Comparison of ENCODE assay signal across 1 cellular context in the genomic region with DNA sequence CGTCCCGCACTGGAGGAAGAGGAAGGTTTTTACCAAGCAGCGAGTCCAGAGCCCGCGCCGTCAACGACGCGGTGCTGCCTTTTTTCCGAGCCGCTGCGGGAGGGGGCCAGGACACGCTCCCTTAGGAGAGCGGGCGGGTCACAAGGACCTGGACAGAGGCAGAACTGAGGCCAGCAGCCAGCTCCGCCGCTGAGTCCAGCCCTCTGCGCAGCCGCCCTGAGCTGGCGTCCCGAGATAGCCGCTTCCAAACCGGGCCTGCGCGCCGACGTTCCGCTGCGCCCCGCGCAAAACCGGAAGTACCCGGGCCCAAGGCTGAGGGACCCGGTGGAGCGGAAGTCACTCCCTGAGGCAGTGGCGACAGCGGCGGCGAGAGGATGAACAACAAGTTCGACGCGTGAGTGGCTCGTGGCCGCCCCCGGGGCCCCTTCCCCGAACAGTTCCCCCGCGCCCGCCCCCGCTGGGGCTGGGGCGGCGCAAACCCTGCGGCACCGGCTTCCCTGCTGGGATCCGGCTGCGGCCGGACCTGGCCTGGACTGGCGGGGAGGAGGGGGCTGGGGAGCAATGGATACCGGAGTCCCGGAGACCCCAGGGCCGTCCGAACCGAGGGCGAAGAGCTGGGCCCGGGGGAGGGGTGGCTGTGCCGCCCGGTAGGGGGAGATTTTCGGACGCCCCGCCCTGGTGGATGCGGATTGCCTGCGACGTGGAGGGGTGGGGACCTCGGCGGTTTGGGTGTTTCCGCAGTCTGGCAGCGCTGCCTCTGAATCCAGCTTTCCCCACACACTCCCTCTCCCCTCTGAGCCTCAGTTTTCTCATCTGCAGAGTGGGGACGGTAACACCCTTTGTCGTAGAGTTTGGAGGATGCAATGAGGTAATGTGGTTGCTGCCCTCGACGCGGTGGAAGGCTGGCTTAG.
TF ChIP-seq lines count a peak whose summit lies in the region.

A gene with protein sequence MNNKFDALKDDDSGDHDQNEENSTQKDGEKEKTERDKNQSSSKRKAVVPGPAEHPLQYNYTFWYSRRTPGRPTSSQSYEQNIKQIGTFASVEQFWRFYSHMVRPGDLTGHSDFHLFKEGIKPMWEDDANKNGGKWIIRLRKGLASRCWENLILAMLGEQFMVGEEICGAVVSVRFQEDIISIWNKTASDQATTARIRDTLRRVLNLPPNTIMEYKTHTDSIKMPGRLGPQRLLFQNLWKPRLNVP (plus strand): TSS at position 339 of the 911 bp plus-strand sequence. CDS start 36 bp downstream, at position 375.
A gene (minus strand): TSS at position 207 of the 911 bp plus-strand sequence. CDS start 675 bp downstream, outside the sequence.

TF ChIP-seq in HepG2, 621 proteins besides CTCF, POLR2A, EP300 and RAD21 (continued from another document and continues in another):
- TF ChIP-seq, protein P1, sequence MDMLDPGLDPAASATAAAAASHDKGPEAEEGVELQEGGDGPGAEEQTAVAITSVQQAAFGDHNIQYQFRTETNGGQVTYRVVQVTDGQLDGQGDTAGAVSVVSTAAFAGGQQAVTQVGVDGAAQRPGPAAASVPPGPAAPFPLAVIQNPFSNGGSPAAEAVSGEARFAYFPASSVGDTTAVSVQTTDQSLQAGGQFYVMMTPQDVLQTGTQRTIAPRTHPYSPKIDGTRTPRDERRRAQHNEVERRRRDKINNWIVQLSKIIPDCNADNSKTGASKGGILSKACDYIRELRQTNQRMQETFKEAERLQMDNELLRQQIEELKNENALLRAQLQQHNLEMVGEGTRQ (IDR thresholded peaks at IDR 0.05; ENCODE audit: low read depth, low read length), result no peak
- TF ChIP-seq, protein P1 (CRISPR knock-in tag; IDR thresholded peaks at IDR 0.05; ENCODE audit: borderline replicate concordance), result peak; percentile 79
- TF ChIP-seq MXD4 (CRISPR knock-in tag; IDR thresholded peaks at IDR 0.05) (peak; percentile 97), ZNF773 (CRISPR knock-in tag; IDR thresholded peaks at IDR 0.05; ENCODE audit: borderline replicate concordance) (peak; percentile 98; the same call in 1 of the 2 replicates), TCF7 (IDR thresholded peaks at IDR 0.05; ENCODE audit: low read depth) (no peak), FOXM1 (CRISPR knock-in tag; IDR thresholded peaks at IDR 0.05) (peak; percentile 86), YEATS4 (CRISPR knock-in tag; IDR thresholded peaks at IDR 0.05; ENCODE audit: borderline replicate concordance) (peak; percentile 99), ZNF124 (CRISPR knock-in tag; IDR thresholded peaks at IDR 0.05) (peak; percentile 96; the same call in 1 of the 2 replicates), ZNF605 (CRISPR knock-in tag; IDR thresholded peaks at IDR 0.05) (peak; percentile 100), MED8 (CRISPR knock-in tag; IDR thresholded peaks at IDR 0.05; ENCODE audit: insufficient replicate concordance) (peak; percentile 96), POGZ (CRISPR knock-in tag; IDR thresholded peaks at IDR 0.05) (peak; percentile 99), ZNF264 (CRISPR knock-in tag; IDR thresholded peaks at IDR 0.05) (peak; percentile 98), ZNF83 (CRISPR knock-in tag; IDR thresholded peaks at IDR 0.05; ENCODE audit: borderline replicate concordance) (peak; percentile 95), SYNCRIP (IDR thresholded peaks at IDR 0.05; ENCODE audit: insufficient read depth, low read depth, low read length) (no peak), ATM (IDR thresholded peaks at IDR 0.05; ENCODE audit: borderline replicate concordance) (no peak), ZNF484 (CRISPR knock-in tag; IDR thresholded peaks at IDR 0.05; ENCODE audit: borderline replicate concordance, low read depth) (peak; percentile 86), PAX8 (CRISPR knock-in tag; IDR thresholded peaks at IDR 0.05; ENCODE audit: borderline replicate concordance) (peak; percentile 96; the same call in 1 of the 2 replicates), ZFAT (CRISPR knock-in tag; conservative IDR thresholded peaks at IDR 0.05) (no peak; the same call in 1 of the 2 replicates), TMF1 (CRISPR knock-in tag; IDR thresholded peaks at IDR 0.05; ENCODE audit: low read depth) (peak; percentile 98), ZNF775 (CRISPR knock-in tag; IDR thresholded peaks at IDR 0.05; ENCODE audit: borderline replicate concordance) (peak; percentile 96), ZNF12 (CRISPR knock-in tag; IDR thresholded peaks at IDR 0.05) (peak; percentile 88), TRIM24 (CRISPR knock-in tag; IDR thresholded peaks at IDR 0.05) (no peak), MIXL1 (CRISPR knock-in tag; IDR thresholded peaks at IDR 0.05) (peak; percentile 84), PCBP2 (optimal IDR thresholded peaks at IDR 0.05; ENCODE audit: low read depth, low read length, poor library complexity, severe bottlenecking) (no peak), ZNF431 (CRISPR knock-in tag; IDR thresholded peaks at IDR 0.05; ENCODE audit: borderline replicate concordance, low read depth) (peak; percentile 99), GTF2F1 (IDR thresholded peaks at IDR 0.05; ENCODE audit: low read length) (peak; percentile 83), AGO1 (IDR thresholded peaks at IDR 0.05; ENCODE audit: low read depth, low read length, poor library complexity, severe bottlenecking) (peak; percentile 86), ZNF766 (CRISPR knock-in tag; IDR thresholded peaks at IDR 0.05; ENCODE audit: borderline replicate concordance) (peak; percentile 99)
- TF ChIP-seq, protein P2, sequence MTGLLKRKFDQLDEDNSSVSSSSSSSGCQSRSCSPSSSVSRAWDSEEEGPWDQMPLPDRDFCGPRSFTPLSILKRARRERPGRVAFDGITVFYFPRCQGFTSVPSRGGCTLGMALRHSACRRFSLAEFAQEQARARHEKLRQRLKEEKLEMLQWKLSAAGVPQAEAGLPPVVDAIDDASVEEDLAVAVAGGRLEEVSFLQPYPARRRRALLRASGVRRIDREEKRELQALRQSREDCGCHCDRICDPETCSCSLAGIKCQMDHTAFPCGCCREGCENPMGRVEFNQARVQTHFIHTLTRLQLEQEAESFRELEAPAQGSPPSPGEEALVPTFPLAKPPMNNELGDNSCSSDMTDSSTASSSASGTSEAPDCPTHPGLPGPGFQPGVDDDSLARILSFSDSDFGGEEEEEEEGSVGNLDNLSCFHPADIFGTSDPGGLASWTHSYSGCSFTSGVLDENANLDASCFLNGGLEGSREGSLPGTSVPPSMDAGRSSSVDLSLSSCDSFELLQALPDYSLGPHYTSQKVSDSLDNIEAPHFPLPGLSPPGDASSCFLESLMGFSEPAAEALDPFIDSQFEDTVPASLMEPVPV (CRISPR knock-in tag; IDR thresholded peaks at IDR 0.05), result peak; percentile 100
- TF ChIP-seq, protein P3, sequence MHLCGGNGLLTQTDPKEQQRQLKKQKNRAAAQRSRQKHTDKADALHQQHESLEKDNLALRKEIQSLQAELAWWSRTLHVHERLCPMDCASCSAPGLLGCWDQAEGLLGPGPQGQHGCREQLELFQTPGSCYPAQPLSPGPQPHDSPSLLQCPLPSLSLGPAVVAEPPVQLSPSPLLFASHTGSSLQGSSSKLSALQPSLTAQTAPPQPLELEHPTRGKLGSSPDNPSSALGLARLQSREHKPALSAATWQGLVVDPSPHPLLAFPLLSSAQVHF (CRISPR knock-in tag; IDR thresholded peaks at IDR 0.05), result peak; percentile 99
- TF ChIP-seq, protein P4, sequence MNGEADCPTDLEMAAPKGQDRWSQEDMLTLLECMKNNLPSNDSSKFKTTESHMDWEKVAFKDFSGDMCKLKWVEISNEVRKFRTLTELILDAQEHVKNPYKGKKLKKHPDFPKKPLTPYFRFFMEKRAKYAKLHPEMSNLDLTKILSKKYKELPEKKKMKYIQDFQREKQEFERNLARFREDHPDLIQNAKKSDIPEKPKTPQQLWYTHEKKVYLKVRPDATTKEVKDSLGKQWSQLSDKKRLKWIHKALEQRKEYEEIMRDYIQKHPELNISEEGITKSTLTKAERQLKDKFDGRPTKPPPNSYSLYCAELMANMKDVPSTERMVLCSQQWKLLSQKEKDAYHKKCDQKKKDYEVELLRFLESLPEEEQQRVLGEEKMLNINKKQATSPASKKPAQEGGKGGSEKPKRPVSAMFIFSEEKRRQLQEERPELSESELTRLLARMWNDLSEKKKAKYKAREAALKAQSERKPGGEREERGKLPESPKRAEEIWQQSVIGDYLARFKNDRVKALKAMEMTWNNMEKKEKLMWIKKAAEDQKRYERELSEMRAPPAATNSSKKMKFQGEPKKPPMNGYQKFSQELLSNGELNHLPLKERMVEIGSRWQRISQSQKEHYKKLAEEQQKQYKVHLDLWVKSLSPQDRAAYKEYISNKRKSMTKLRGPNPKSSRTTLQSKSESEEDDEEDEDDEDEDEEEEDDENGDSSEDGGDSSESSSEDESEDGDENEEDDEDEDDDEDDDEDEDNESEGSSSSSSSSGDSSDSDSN (CRISPR knock-in tag; IDR thresholded peaks at IDR 0.05), result peak; percentile 100
- TF ChIP-seq, protein P5, sequence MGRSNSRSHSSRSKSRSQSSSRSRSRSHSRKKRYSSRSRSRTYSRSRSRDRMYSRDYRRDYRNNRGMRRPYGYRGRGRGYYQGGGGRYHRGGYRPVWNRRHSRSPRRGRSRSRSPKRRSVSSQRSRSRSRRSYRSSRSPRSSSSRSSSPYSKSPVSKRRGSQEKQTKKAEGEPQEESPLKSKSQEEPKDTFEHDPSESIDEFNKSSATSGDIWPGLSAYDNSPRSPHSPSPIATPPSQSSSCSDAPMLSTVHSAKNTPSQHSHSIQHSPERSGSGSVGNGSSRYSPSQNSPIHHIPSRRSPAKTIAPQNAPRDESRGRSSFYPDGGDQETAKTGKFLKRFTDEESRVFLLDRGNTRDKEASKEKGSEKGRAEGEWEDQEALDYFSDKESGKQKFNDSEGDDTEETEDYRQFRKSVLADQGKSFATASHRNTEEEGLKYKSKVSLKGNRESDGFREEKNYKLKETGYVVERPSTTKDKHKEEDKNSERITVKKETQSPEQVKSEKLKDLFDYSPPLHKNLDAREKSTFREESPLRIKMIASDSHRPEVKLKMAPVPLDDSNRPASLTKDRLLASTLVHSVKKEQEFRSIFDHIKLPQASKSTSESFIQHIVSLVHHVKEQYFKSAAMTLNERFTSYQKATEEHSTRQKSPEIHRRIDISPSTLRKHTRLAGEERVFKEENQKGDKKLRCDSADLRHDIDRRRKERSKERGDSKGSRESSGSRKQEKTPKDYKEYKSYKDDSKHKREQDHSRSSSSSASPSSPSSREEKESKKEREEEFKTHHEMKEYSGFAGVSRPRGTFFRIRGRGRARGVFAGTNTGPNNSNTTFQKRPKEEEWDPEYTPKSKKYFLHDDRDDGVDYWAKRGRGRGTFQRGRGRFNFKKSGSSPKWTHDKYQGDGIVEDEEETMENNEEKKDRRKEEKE (IDR thresholded peaks at IDR 0.05), result no peak
- TF ChIP-seq, protein P6, sequence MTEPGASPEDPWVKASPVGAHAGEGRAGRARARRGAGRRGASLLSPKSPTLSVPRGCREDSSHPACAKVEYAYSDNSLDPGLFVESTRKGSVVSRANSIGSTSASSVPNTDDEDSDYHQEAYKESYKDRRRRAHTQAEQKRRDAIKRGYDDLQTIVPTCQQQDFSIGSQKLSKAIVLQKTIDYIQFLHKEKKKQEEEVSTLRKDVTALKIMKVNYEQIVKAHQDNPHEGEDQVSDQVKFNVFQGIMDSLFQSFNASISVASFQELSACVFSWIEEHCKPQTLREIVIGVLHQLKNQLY (CRISPR knock-in tag; IDR thresholded peaks at IDR 0.05), result peak; percentile 98
- TF ChIP-seq, protein P7, sequence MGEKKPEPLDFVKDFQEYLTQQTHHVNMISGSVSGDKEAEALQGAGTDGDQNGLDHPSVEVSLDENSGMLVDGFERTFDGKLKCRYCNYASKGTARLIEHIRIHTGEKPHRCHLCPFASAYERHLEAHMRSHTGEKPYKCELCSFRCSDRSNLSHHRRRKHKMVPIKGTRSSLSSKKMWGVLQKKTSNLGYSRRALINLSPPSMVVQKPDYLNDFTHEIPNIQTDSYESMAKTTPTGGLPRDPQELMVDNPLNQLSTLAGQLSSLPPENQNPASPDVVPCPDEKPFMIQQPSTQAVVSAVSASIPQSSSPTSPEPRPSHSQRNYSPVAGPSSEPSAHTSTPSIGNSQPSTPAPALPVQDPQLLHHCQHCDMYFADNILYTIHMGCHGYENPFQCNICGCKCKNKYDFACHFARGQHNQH (CRISPR knock-in tag; IDR thresholded peaks at IDR 0.05), result peak; percentile 100
- TF ChIP-seq, protein P8, sequence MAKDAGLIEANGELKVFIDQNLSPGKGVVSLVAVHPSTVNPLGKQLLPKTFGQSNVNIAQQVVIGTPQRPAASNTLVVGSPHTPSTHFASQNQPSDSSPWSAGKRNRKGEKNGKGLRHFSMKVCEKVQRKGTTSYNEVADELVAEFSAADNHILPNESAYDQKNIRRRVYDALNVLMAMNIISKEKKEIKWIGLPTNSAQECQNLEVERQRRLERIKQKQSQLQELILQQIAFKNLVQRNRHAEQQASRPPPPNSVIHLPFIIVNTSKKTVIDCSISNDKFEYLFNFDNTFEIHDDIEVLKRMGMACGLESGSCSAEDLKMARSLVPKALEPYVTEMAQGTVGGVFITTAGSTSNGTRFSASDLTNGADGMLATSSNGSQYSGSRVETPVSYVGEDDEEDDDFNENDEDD (CRISPR knock-in tag; IDR thresholded peaks at IDR 0.05; ENCODE audit: borderline replicate concordance), result peak; percentile 97
- TF ChIP-seq, protein P9, sequence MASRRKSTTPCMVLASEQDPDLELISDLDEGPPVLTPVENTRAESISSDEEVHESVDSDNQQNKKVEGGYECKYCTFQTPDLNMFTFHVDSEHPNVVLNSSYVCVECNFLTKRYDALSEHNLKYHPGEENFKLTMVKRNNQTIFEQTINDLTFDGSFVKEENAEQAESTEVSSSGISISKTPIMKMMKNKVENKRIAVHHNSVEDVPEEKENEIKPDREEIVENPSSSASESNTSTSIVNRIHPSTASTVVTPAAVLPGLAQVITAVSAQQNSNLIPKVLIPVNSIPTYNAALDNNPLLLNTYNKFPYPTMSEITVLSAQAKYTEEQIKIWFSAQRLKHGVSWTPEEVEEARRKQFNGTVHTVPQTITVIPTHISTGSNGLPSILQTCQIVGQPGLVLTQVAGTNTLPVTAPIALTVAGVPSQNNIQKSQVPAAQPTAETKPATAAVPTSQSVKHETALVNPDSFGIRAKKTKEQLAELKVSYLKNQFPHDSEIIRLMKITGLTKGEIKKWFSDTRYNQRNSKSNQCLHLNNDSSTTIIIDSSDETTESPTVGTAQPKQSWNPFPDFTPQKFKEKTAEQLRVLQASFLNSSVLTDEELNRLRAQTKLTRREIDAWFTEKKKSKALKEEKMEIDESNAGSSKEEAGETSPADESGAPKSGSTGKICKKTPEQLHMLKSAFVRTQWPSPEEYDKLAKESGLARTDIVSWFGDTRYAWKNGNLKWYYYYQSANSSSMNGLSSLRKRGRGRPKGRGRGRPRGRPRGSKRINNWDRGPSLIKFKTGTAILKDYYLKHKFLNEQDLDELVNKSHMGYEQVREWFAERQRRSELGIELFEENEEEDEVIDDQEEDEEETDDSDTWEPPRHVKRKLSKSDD (CRISPR knock-in tag; IDR thresholded peaks at IDR 0.05; ENCODE audit: low read depth), result peak; percentile 89
- TF ChIP-seq, protein P10, sequence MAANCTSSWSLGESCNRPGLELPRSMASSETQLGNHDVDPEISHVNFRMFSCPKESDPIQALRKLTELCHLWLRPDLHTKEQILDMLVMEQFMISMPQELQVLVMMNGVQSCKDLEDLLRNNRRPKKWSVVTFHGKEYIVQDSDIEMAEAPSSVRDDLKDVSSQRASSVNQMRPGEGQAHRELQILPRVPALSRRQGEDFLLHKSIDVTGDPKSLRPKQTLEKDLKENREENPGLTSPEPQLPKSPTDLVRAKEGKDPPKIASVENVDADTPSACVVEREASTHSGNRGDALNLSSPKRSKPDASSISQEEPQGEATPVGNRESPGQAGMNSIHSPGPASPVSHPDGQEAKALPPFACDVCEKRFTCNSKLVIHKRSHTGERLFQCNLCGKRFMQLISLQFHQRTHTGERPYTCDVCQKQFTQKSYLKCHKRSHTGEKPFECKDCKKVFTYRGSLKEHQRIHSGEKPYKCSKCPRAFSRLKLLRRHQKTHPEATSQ (CRISPR knock-in tag; IDR thresholded peaks at IDR 0.05; ENCODE audit: borderline replicate concordance), result peak; percentile 99
